Comparison of ENCODE assay signal across 11 cellular contexts in the genomic region with DNA sequence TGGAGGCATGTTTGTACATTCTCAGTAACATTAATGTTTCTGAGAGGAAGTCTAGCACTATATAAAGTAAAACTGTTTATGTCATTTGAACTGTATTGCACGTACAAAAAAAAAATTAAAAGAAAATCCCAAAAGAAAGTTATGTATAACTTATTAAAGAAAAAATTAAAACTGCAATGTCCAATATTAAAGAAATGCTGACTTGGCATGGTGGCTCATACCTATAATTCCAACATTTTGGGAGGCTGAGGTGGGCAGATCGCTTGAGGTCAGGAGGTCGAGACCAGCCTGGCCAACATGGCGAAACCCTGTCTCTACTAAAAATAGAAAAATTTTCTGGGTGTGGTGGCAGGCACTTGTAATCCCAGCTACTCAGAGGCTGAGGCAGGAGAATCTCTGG.
"Had no signal": no experiment of that assay in that cellular context is flagged by ENCODE, and none has a peak within 500 bp of the region (broad histone marks: within the 10 kb centered on the region; RNA-seq: fewer than 3 reads in every experiment).

No MANE protein-coding gene starts in this region.

- H3K9ac ChIP-seq: GM23248 had no signal

- FAIRE-seq: H1, H54 had no signal

- H3K27ac ChIP-seq: GM23248 had no signal

- H2AFZ ChIP-seq: GM23248, GM23338 had no signal

- H3K4me2 ChIP-seq: GM23338 had no signal

- H3K4me1 ChIP-seq: HAP-1 had no signal

- ATAC-seq: GM23338, HCT116 had no signal

- H3K9me3 ChIP-seq: HAP-1 had no signal

- H3K36me3 ChIP-seq: HAP-1 had no signal

- H3K4me3 ChIP-seq: GM23248, GM23338, HAP-1 had no signal

- DNase-seq: GM23248, GOT3, H7, H9, HCEC 1CT, HFFc6 had no signal
